ENCODE assay signal across 37 cellular contexts in genomic region chr2:31277621-31278020, GRCh38.
"Had no signal": no experiment of that assay in that cellular context is flagged by ENCODE, and none has a peak within 500 bp of the region (broad histone marks: within the 10 kb centered on the region; RNA-seq: fewer than 3 reads in every experiment).

No MANE protein-coding gene starts in this region.

- H3K4me3 Mint-ChIP-seq: activated B cell treated with CpG ODN at 0.5 μM for 24 hours; activated CD4-positive, alpha-beta memory T cell treated with anti-CD3 and anti-CD28 coated beads for 36 hours; activated CD4-positive, alpha-beta T cell treated with anti-CD3 and anti-CD28 coated beads, Interleukin-2, amount 10 ng/mL, durations not matched to agents 24 days and 14 days; activated CD8-positive, alpha-beta T cell treated with anti-CD3 and anti-CD28 coated beads for 36 hours; activated naive CD4-positive, alpha-beta T cell treated with anti-CD3 and anti-CD28 coated beads for 36 hours; activated naive CD8-positive, alpha-beta T cell treated with anti-CD3 and anti-CD28 coated beads for 36 hours; activated T-cell treated with anti-CD3 and anti-CD28 coated beads, Interleukin-2, amount 50 U/mL, for 4 hours; activated T-cell treated with anti-CD3 and anti-CD28 coated beads, Interleukin-2, amount 50 U/mL, for 72 hours; activated T-helper 1 cell treated with anti-CD3 and anti-CD28 coated beads, Interleukin-12 subunit alpha, Interleukin-12 subunit beta, Interleukin-2, Interleukin-4 antibody, amounts not matched to agents 30 ng/mL and 10 ng/mL and 1 ng/mL, durations not matched to agents 14 hours and 24 hours and 36 hours; activated T-helper 17 cell treated with anti-CD3 and anti-CD28 coated beads, Interleukin-2, amount 50 U/mL, for 72 hours; T-helper 1 cell treated with Interleukin-12 subunit alpha and Interleukin-12 subunit beta and Interleukin-4 antibody, amounts not matched to agents 30 μg/mL and 1 μg/mL, for 36 hours; T-helper 2 cell treated with Interferon-gamma antibody and Interleukin-4, amounts not matched to agents 5 μg/mL and 100 μg/mL, for 36 hours had no signal

- H3K9me3 Mint-ChIP-seq: activated B cell treated with CpG ODN at 0.5 μM for 24 hours; activated CD4-positive, alpha-beta memory T cell treated with anti-CD3 and anti-CD28 coated beads for 36 hours; activated CD4-positive, alpha-beta T cell treated with anti-CD3 and anti-CD28 coated beads, Interleukin-2, amount 10 ng/mL, durations not matched to agents 24 days and 14 days; activated CD8-positive, alpha-beta T cell treated with anti-CD3 and anti-CD28 coated beads for 36 hours; activated naive CD4-positive, alpha-beta T cell treated with anti-CD3 and anti-CD28 coated beads for 36 hours; activated naive CD8-positive, alpha-beta T cell treated with anti-CD3 and anti-CD28 coated beads for 36 hours; activated T-cell treated with anti-CD3 and anti-CD28 coated beads, Interleukin-2, amount 50 U/mL, for 4 hours; activated T-cell treated with anti-CD3 and anti-CD28 coated beads, Interleukin-2, amount 50 U/mL, for 72 hours; activated T-helper 1 cell treated with anti-CD3 and anti-CD28 coated beads, Interleukin-12 subunit alpha, Interleukin-12 subunit beta, Interleukin-2, Interleukin-4 antibody, amounts not matched to agents 30 ng/mL and 10 ng/mL and 1 ng/mL, durations not matched to agents 14 hours and 24 hours and 36 hours; activated T-helper 17 cell treated with anti-CD3 and anti-CD28 coated beads, Interleukin-2, amount 50 U/mL, for 72 hours; T-helper 1 cell treated with Interleukin-12 subunit alpha and Interleukin-12 subunit beta and Interleukin-4 antibody, amounts not matched to agents 30 μg/mL and 1 μg/mL, for 36 hours; T-helper 2 cell treated with Interferon-gamma antibody and Interleukin-4, amounts not matched to agents 5 μg/mL and 100 μg/mL, for 36 hours had no signal

- ATAC-seq: activated CD8-positive, alpha-beta T cell treated with anti-CD3 and anti-CD28 coated beads for 36 hours; activated naive CD4-positive, alpha-beta T cell treated with anti-CD3 and anti-CD28 coated beads, Interleukin-2, amount 50 U/mL, for 72 hours; activated T-cell treated with anti-CD3 and anti-CD28 coated beads, Interleukin-2, amount 50 U/mL, for 4 hours; activated T-cell treated with anti-CD3 and anti-CD28 coated beads, Interleukin-2, amount 50 U/mL, for 72 hours; activated T-helper 17 cell treated with anti-CD3 and anti-CD28 coated beads, Interleukin-2, amount 50 U/mL, for 72 hours; body of pancreas had no signal

- H3K4me3 ChIP-seq: adrenal gland, body of pancreas, breast epithelium had no signal

- H3K9me3 ChIP-seq: adrenal gland, body of pancreas, breast epithelium had no signal

- DNase-seq: activated B cell treated with CpG ODN at 0.5 μM for 24 hours; activated CD4-positive, alpha-beta memory T cell treated with anti-CD3 and anti-CD28 coated beads for 36 hours; activated CD4-positive, alpha-beta T cell treated with anti-CD3 and anti-CD28 coated beads for 4 hours; activated CD4-positive, alpha-beta T cell treated with anti-CD3 and anti-CD28 coated beads, Interleukin-2, amount 10 ng/mL, durations not matched to agents 24 days and 14 days; activated CD4-positive, alpha-beta T cell treated with anti-CD3 and anti-CD28 coated beads, Interleukin-2, amount 50 U/mL, for 1 hour; activated CD4-positive, alpha-beta T cell treated with anti-CD3 and anti-CD28 coated beads, Interleukin-2, amount 50 U/mL, for 4 hours; activated CD4-positive, CD25-positive, alpha-beta regulatory T cell treated with anti-CD3 and anti-CD28 coated beads, Interleukin-2, amount 50 U/mL, for 72 hours; activated CD8-positive, alpha-beta memory T cell treated with anti-CD3 and anti-CD28 coated beads, Interleukin-2, amount 50 U/mL, for 4 hours; activated CD8-positive, alpha-beta T cell treated with anti-CD3 and anti-CD28 coated beads for 36 hours; activated effector memory CD4-positive, alpha-beta T cell treated with anti-CD3 and anti-CD28 coated beads, Interleukin-2, amount 50 U/mL, for 16 hours; activated gamma-delta T cell treated with Interleukin-2 at 50 U/mL for 16 hours; activated naive CD4-positive, alpha-beta T cell; activated naive CD4-positive, alpha-beta T cell treated with anti-CD3 and anti-CD28 coated beads for 36 hours; activated naive CD4-positive, alpha-beta T cell treated with anti-CD3 and anti-CD28 coated beads, Interleukin-2, amount 50 U/mL, for 16 hours; activated naive CD8-positive, alpha-beta T cell treated with anti-CD3 and anti-CD28 coated beads for 36 hours; activated T-cell treated with anti-CD3 and anti-CD28 coated beads for 4 hours; activated T-cell treated with anti-CD3 and anti-CD28 coated beads, Interleukin-2, amount 50 U/mL, for 1 hour; activated T-cell treated with anti-CD3 and anti-CD28 coated beads, Interleukin-2, amount 50 U/mL, for 4 hours; activated T-cell treated with anti-CD3 and anti-CD28 coated beads, Interleukin-2, amount 50 U/mL, for 72 hours; adrenal gland; amniotic stem cell; aorta; body of pancreas; central memory CD4-positive, alpha-beta T cell; T-helper 1 cell; T-helper 2 cell; T-helper 9 cell had no signal

- FAIRE-seq: astrocyte, TTC549 had no signal

- H3K36me3 Mint-ChIP-seq: activated CD4-positive, alpha-beta memory T cell treated with anti-CD3 and anti-CD28 coated beads for 36 hours; activated naive CD4-positive, alpha-beta T cell treated with anti-CD3 and anti-CD28 coated beads, Interleukin-2, amount 50 U/mL, for 72 hours; activated naive CD8-positive, alpha-beta T cell treated with anti-CD3 and anti-CD28 coated beads for 36 hours had no signal

- H3K27ac ChIP-seq: body of pancreas, brain microvascular endothelial cell, breast epithelium, VCaP had no signal

- H3K4me1 Mint-ChIP-seq: activated B cell treated with CpG ODN at 0.5 μM for 24 hours; activated naive CD8-positive, alpha-beta T cell treated with anti-CD3 and anti-CD28 coated beads for 36 hours; activated T-helper 17 cell treated with anti-CD3 and anti-CD28 coated beads, Interleukin-2, amount 50 U/mL, for 72 hours had no signal

- H3K27me3 Mint-ChIP-seq: activated naive CD8-positive, alpha-beta T cell treated with anti-CD3 and anti-CD28 coated beads for 36 hours had no signal

- H3K27ac Mint-ChIP-seq: activated B cell treated with CpG ODN at 0.5 μM for 24 hours; activated CD4-positive, alpha-beta memory T cell treated with anti-CD3 and anti-CD28 coated beads for 36 hours; activated CD4-positive, alpha-beta T cell treated with anti-CD3 and anti-CD28 coated beads, Interleukin-2, amount 10 ng/mL, durations not matched to agents 24 days and 14 days; activated CD8-positive, alpha-beta T cell treated with anti-CD3 and anti-CD28 coated beads for 36 hours; activated naive CD4-positive, alpha-beta T cell treated with anti-CD3 and anti-CD28 coated beads for 36 hours; activated naive CD4-positive, alpha-beta T cell treated with anti-CD3 and anti-CD28 coated beads, Interleukin-2, amount 50 U/mL, for 72 hours; activated naive CD8-positive, alpha-beta T cell treated with anti-CD3 and anti-CD28 coated beads for 36 hours; activated T-cell treated with anti-CD3 and anti-CD28 coated beads, Interleukin-2, amount 50 U/mL, for 72 hours; activated T-helper 1 cell treated with anti-CD3 and anti-CD28 coated beads, Interleukin-12 subunit alpha, Interleukin-12 subunit beta, Interleukin-2, Interleukin-4 antibody, amounts not matched to agents 30 ng/mL and 10 ng/mL and 1 ng/mL, durations not matched to agents 14 hours and 24 hours and 36 hours; activated T-helper 17 cell treated with anti-CD3 and anti-CD28 coated beads, Interleukin-2, amount 50 U/mL, for 72 hours; T-helper 1 cell treated with Interleukin-12 subunit alpha and Interleukin-12 subunit beta and Interleukin-4 antibody, amounts not matched to agents 30 μg/mL and 1 μg/mL, for 36 hours; T-helper 2 cell treated with Interferon-gamma antibody and Interleukin-4, amounts not matched to agents 5 μg/mL and 100 μg/mL, for 36 hours had no signal

- H3K4me1 ChIP-seq: body of pancreas, breast epithelium had no signal

- H3K27me3 ChIP-seq: adrenal gland, body of pancreas, brain microvascular endothelial cell, breast epithelium had no signal

- H3K36me3 ChIP-seq: adrenal gland, brain microvascular endothelial cell, breast epithelium had no signal
